1 cellular context compared by ENCODE assay signal in the genomic region with DNA sequence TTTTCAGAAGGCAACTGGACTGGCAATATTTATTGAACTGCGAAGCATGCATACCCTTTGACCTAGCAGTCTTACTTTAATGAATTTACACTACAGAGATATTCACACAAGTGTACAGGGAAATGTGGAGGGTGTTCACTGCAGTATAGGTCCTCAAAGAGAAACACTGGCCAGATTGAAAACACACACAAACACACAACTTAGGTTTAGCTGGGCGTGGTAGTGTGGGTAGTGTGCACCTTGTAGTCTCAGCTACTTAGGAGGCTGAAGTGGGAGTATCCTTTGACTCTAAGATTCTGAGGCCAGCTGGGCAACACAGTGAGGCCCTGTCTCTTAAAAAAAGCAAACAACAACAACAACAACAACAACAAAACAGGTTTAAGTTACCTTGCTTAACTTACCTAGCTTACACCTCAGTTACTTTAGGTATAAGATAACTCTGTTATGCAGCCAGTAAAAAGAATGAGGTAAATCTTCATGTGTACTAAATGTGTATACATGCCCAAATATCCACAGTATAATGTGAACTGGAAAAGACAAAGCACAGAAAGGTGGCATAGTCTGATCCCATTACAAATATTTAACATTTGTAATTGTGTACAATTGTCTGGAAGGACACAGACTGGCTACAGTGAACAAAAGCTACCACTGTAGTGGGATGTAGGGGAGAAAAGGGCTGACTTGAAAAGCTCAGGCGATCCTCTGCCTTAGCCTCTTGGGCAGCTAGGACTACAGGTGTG.
TF ChIP-seq lines count a peak whose summit lies in the region.

No MANE protein-coding gene starts in this region.

TF ChIP-seq in IMR-90, 13 proteins besides CTCF, POLR2A, EP300 and RAD21:
- TF ChIP-seq RFX5 (IDR thresholded peaks at IDR 0.05; ENCODE audit: low read depth, low read length), result no peak
